6 cellular contexts compared by ENCODE assay signal in the genomic region with DNA sequence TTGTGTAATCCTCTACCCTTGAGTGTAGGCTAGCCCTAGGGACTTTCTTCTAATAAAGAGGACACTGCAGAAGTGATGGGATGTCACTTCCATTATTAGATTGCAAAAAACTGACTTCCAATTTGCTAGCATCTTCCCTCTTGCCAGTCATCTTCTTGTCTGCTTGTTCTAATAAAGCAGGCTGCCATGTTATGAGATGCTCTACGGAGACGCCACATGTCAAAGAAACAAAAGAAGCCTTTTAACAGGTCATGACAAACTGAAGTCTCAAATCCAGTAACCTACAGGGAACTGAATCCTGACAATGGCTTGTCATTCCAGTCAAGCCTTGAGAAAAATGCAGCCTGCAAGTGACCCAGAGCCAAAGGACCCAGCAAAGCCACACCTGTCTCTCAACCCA.
"Had no signal": no experiment of that assay in that cellular context is flagged by ENCODE, and none has a peak within 500 bp of the region (broad histone marks: within the 10 kb centered on the region; RNA-seq: fewer than 3 reads in every experiment).

No MANE protein-coding gene starts in this region.

- H3K27ac Mint-ChIP-seq: IgD-negative memory B cell had no signal

- H3K27ac ChIP-seq: HL-60 had no signal

- DNase-seq: IMR-90, KBM-7, KG1 had no signal

- H3K4me3 Mint-ChIP-seq: IgD-negative memory B cell had no signal

- H3K4me3 ChIP-seq: K562 had no signal

- H3K27me3 Mint-ChIP-seq: IgD-negative memory B cell had no signal
